1 cellular context compared by ENCODE assay signal in the genomic region with DNA sequence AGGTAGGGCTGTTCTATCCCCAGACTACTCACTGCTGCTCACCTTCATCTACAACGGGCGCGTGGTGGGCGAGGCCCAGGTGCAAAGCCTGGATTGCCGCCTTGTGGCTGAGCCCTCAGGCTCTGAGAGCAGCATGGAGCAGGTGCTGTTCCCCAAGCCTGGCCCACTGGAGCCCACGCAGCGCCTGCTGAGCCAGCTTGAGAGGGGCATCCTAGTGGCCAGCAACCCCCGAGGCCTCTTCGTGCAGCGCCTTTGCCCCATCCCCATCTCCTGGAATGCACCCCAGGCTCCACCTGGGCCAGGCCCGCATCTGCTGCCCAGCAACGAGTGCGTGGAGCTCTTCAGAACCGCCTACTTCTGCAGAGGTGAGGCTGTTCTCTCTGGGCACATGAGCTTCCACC.
TF ChIP-seq lines count a peak whose summit lies in the region.

No MANE protein-coding gene starts in this region.

TF ChIP-seq in IMR-90, 13 proteins besides CTCF, POLR2A, EP300 and RAD21:
- TF ChIP-seq NFE2L2 (IDR thresholded peaks at IDR 0.05; ENCODE audit: low read depth, low read length): no peak
- TF ChIP-seq RFX5 (IDR thresholded peaks at IDR 0.05; ENCODE audit: low read depth, low read length): no peak
- no peak for TF ChIP-seq MAZ (IDR thresholded peaks at IDR 0.05; ENCODE audit: borderline replicate concordance, low read depth, low read length)
- TF ChIP-seq, protein P1, sequence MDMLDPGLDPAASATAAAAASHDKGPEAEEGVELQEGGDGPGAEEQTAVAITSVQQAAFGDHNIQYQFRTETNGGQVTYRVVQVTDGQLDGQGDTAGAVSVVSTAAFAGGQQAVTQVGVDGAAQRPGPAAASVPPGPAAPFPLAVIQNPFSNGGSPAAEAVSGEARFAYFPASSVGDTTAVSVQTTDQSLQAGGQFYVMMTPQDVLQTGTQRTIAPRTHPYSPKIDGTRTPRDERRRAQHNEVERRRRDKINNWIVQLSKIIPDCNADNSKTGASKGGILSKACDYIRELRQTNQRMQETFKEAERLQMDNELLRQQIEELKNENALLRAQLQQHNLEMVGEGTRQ (IDR thresholded peaks at IDR 0.05; ENCODE audit: low read depth, low read length): no peak
- no peak for TF ChIP-seq MXI1 (IDR thresholded peaks at IDR 0.05; ENCODE audit: borderline replicate concordance, low read depth, low read length)
- no peak for TF ChIP-seq CHD1 (IDR thresholded peaks at IDR 0.05; ENCODE audit: low read depth, low read length)
- TF ChIP-seq FOS (IDR thresholded peaks at IDR 0.05; ENCODE audit: low read depth, low read length): no peak
- no peak for TF ChIP-seq RCOR1 (IDR thresholded peaks at IDR 0.05; ENCODE audit: insufficient replicate concordance, low read length)
- TF ChIP-seq SMC3 (IDR thresholded peaks at IDR 0.05; ENCODE audit: low read depth, low read length): no peak
- no peak for TF ChIP-seq CEBPB (IDR thresholded peaks at IDR 0.05; ENCODE audit: low read depth, low read length)
- TF ChIP-seq MAFK (IDR thresholded peaks at IDR 0.05; ENCODE audit: low read depth, low read length): no peak
- TF ChIP-seq, protein P2, sequence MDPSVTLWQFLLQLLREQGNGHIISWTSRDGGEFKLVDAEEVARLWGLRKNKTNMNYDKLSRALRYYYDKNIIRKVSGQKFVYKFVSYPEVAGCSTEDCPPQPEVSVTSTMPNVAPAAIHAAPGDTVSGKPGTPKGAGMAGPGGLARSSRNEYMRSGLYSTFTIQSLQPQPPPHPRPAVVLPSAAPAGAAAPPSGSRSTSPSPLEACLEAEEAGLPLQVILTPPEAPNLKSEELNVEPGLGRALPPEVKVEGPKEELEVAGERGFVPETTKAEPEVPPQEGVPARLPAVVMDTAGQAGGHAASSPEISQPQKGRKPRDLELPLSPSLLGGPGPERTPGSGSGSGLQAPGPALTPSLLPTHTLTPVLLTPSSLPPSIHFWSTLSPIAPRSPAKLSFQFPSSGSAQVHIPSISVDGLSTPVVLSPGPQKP (IDR thresholded peaks at IDR 0.05; ENCODE audit: borderline replicate concordance, low read depth, low read length): no peak
- no peak for TF ChIP-seq BHLHE40 (IDR thresholded peaks at IDR 0.05; ENCODE audit: low read depth, low read length)
